ENCODE assay signal across 33 cellular contexts in genomic region chr10:49010831-49011230, GRCh38.
"Had no signal": no experiment of that assay in that cellular context is flagged by ENCODE, and none has a peak within 500 bp of the region (broad histone marks: within the 10 kb centered on the region; RNA-seq: fewer than 3 reads in every experiment).

No MANE protein-coding gene starts in this region.

- H3K27me3 ChIP-seq: ascending aorta, cardiac muscle cell, Peyer's patch, SJSA1 had no signal

- H3K4me2 ChIP-seq: SK-N-SH had no signal

- H3K9me3 ChIP-seq: ascending aorta, Peyer's patch, SJSA1, SK-N-SH had no signal

- H3K9ac ChIP-seq: SK-N-SH had no signal

- H3K27ac ChIP-seq: ascending aorta, cardiac muscle cell, Peyer's patch, SJSA1, VCaP had no signal

- ATAC-seq: activated CD8-positive, alpha-beta memory T cell treated with anti-CD3 and anti-CD28 coated beads, Interleukin-2, amount 10 ng/mL, durations not matched to agents 7 days and 5 days; PC-3 had no signal

- H3K4me3 ChIP-seq: ascending aorta, cardiac muscle cell, Peyer's patch, SJSA1 had no signal

- H3K4me1 ChIP-seq: SJSA1 had no signal

- DNase-seq: activated B cell treated with CpG ODN at 0.5 μM for 24 hours; activated CD4-positive, alpha-beta memory T cell treated with anti-CD3 and anti-CD28 coated beads, Interleukin-2, amount 10 ng/mL, durations not matched to agents 7 days and 5 days; activated CD4-positive, alpha-beta T cell treated with anti-CD3 and anti-CD28 coated beads for 1 hour; activated CD4-positive, alpha-beta T cell treated with anti-CD3 and anti-CD28 coated beads for 48 hours; activated CD8-positive, alpha-beta memory T cell treated with anti-CD3 and anti-CD28 coated beads for 24 hours; activated CD8-positive, alpha-beta memory T cell treated with anti-CD3 and anti-CD28 coated beads, Interleukin-2, amount 10 ng/mL, durations not matched to agents 7 days and 5 days; activated CD8-positive, alpha-beta memory T cell treated with anti-CD3 and anti-CD28 coated beads, Interleukin-2, amount 50 U/mL, for 48 hours; activated effector memory CD4-positive, alpha-beta T cell treated with anti-CD3 and anti-CD28 coated beads, Interleukin-2, amount 50 U/mL, for 16 hours; activated naive CD4-positive, alpha-beta T cell treated with Interleukin-2 at 50 U/mL for 16 hours; activated naive CD8-positive, alpha-beta T cell treated with anti-CD3 and anti-CD28 coated beads, Interleukin-2, amount 10 ng/mL, durations not matched to agents 7 days and 5 days; activated T-cell treated with anti-CD3 and anti-CD28 coated beads, Interleukin-2, amount 50 U/mL, for 48 hours; IMR-90; Karpas-422; NCI-H1105; NCI-H1417 treated with DMSO at 0.1 percent for 48 hours; NCI-H187 treated with DMSO at 0.1 percent for 48 hours; NCI-H2081; NCI-H2171 treated with DMSO at 0.1 percent for 48 hours; NCI-H2227 treated with DMSO at 0.1 percent for 48 hours; NCI-H446; NCI-H510A treated with DMSO at 0.1 percent for 48 hours; NCI-H69; NCI-H82; NK-92 treated with Interleukin-12 subunit alpha and Interleukin-12 subunit beta, amount 100 ng/mL, for 24 hours; PC-3; Peyer's patch; RPMI8226; SHP77 treated with DMSO at 0.1 percent for 48 hours; SK-N-SH had no signal

- H3K36me3 ChIP-seq: ascending aorta, cardiac muscle cell, Peyer's patch, SJSA1 had no signal
